21 cellular contexts compared by ENCODE assay signal in the genomic region with DNA sequence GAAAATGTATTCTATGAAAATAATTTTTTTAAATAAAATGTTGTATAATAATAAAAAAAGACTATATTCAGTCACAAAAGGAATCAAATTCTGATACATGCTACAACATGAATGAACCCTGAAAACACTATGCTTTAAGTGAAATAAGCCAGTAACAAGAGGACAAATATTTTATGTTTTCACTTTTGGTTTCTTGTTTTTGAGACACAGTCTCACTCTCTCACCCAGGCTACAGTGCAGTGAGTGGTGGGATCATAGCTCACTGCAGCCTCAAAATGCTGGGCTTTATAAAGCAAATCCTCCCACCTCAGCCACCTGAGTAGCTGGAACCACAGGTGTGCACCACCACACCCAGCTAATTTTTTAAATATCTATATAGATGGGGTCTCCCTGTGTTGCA.
"Had no signal": no experiment of that assay in that cellular context is flagged by ENCODE, and none has a peak within 500 bp of the region (broad histone marks: within the 10 kb centered on the region; RNA-seq: fewer than 3 reads in every experiment).

No MANE protein-coding gene starts in this region.

- H3K9me3 ChIP-seq: left ventricle myocardium inferior, right lobe of liver, thyroid gland, upper lobe of right lung had no signal

- H3K27me3 Mint-ChIP-seq: activated naive CD8-positive, alpha-beta T cell treated with anti-CD3 and anti-CD28 coated beads, Interleukin-2, amount 10 ng/mL, durations not matched to agents 7 days and 5 days; naive thymus-derived CD4-positive, alpha-beta T cell; stimulated activated naive CD8-positive, alpha-beta T cell treated with anti-CD3 and anti-CD28 coated beads, Interleukin-15, Interleukin-2, amounts not matched to agents 100 ng/mL and 50 ng/mL, for 24 hours had no signal

- H3K27ac Mint-ChIP-seq: activated naive CD8-positive, alpha-beta T cell treated with anti-CD3 and anti-CD28 coated beads, Interleukin-2, amount 10 ng/mL, durations not matched to agents 7 days and 5 days; naive thymus-derived CD4-positive, alpha-beta T cell; stimulated activated naive CD8-positive, alpha-beta T cell treated with anti-CD3 and anti-CD28 coated beads, Interleukin-15, Interleukin-2, amounts not matched to agents 100 ng/mL and 50 ng/mL, for 24 hours had no signal

- H3K4me3 Mint-ChIP-seq: activated naive CD8-positive, alpha-beta T cell treated with anti-CD3 and anti-CD28 coated beads, Interleukin-2, amount 10 ng/mL, durations not matched to agents 7 days and 5 days; naive thymus-derived CD4-positive, alpha-beta T cell; neural crest cell; stimulated activated naive CD8-positive, alpha-beta T cell treated with anti-CD3 and anti-CD28 coated beads, Interleukin-15, Interleukin-2, amounts not matched to agents 100 ng/mL and 50 ng/mL, for 24 hours had no signal

- DNase-seq: activated CD4-positive, alpha-beta T cell treated with anti-CD3 and anti-CD28 coated beads for 1 hour; activated CD4-positive, alpha-beta T cell treated with anti-CD3 and anti-CD28 coated beads, Interleukin-2, amount 50 U/mL, for 4 hours; activated CD8-positive, alpha-beta memory T cell treated with anti-CD3 and anti-CD28 coated beads, Interleukin-2, amount 50 U/mL, for 48 hours; activated naive CD4-positive, alpha-beta T cell treated with Interleukin-2 at 50 U/mL for 16 hours; activated naive CD8-positive, alpha-beta T cell treated with anti-CD3 and anti-CD28 coated beads, Interleukin-2, amount 10 ng/mL, durations not matched to agents 7 days and 5 days; activated T-cell treated with anti-CD3 and anti-CD28 coated beads, Interleukin-2, amount 50 U/mL, for 48 hours; amygdala; effector CD4-positive, alpha-beta T cell; foreskin keratinocyte; glutamatergic neuron; left ventricle myocardium inferior; naive thymus-derived CD4-positive, alpha-beta T cell; occipital lobe; right lobe of liver; stimulated activated CD4-positive, alpha-beta T cell treated with anti-CD3 and anti-CD28 coated beads, Interleukin-1b, Interleukin-23, amount 100 ng/mL, for 48 hours; substantia nigra; T-helper 9 cell; thyroid gland; upper lobe of right lung had no signal

- ATAC-seq: foreskin keratinocyte; naive thymus-derived CD4-positive, alpha-beta T cell; upper lobe of right lung had no signal
